Comparison of ENCODE assay signal across 10 cellular contexts in the genomic region with DNA sequence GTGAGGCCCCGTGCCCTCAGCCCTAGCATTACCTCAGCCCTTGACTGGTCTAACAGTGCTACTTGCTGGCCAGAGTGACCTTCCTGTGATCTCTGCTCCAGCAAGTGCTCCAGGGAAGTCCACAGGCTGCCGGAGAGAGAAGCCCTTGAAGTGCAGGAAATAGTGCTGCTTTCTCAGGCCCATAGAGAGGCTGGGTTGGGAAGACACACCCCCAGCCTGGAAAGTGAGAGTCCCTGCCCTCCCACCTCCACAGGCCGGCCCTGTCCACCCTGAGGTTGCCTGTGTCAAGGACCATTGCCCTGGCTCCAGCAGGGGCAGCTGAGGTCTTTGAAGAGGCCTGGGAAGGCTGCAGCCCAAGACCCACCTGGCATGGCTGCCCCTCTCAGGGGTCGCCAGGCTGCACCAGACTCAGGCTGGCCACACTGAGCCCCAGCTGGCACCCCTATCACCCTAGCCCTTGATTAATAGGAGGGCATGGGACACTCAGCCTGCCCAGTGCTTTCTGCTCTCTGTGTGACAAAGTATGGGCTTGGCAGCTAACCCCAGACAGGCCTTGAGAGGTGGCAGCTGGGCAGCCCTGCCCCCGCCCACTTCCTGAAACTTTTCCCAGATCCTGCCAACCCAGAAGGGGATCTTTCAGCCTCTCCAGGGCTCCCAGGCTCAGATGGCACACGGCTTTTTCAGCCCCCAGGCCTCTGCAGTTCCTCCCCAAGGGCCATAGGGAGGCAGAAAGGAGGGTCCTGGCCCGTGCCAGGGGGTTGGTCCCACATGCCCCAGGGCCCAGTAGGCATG. TPM values are rescaled to one million over a fixed set of nuclear protein-coding genes. Genes with fewer than 3 reads are reported as not detected.
A peak's percentile ranks its signal among the peaks of the same experiment; 100 is the strongest.
DNase-seq lines count a peak whose midpoint lies in the region; ATAC-seq lines count a peak whose summit lies in the region.
"Had no signal": no experiment of that assay in that cellular context is flagged by ENCODE, and none has a peak within 500 bp of the region (broad histone marks: within the 10 kb centered on the region; RNA-seq: fewer than 3 reads in every experiment).

No MANE protein-coding gene starts in this region.

- H3K4me3 ChIP-seq in skeletal muscle satellite cell (ENCODE audit: low read length) = no peak overlapping the region

- no peaks in the 10 kb centered on the region for H3K27me3 ChIP-seq in skeletal muscle satellite cell (ENCODE audit: control insufficient read depth, insufficient read depth, low read length)

- H3K27ac Mint-ChIP-seq in activated T-helper 17 cell treated with anti-CD3 and anti-CD28 coated beads, Interleukin-2, amount 50 U/mL, for 72 hours = peak overlapping the region; percentile 24
- H3K27ac Mint-ChIP-seq in immature natural killer cell = peak overlapping the region in 4 of 6 donors; percentile 57 to 80 (median 65)
- H3K27ac Mint-ChIP-seq in T-helper 2 cell treated with Interferon-gamma antibody and Interleukin-4, amounts not matched to agents 5 μg/mL and 100 μg/mL, for 36 hours = no peak overlapping the region

- no peaks in the 10 kb centered on the region for H3K9me3 Mint-ChIP-seq in activated T-helper 17 cell treated with anti-CD3 and anti-CD28 coated beads, Interleukin-2, amount 50 U/mL, for 72 hours
- H3K9me3 Mint-ChIP-seq in immature natural killer cell = no peaks in the 10 kb centered on the region
- no peaks in the 10 kb centered on the region for H3K9me3 Mint-ChIP-seq in T-helper 2 cell treated with Interferon-gamma antibody and Interleukin-4, amounts not matched to agents 5 μg/mL and 100 μg/mL, for 36 hours

- ATAC-seq in activated T-helper 17 cell treated with anti-CD3 and anti-CD28 coated beads, Interleukin-2, amount 50 U/mL, for 72 hours (replicated peaks) = no peak
- no peak for ATAC-seq in GM18909 (IDR thresholded peaks at IDR 0.05; ENCODE audit: poor library complexity, unreplicated experiment)

- H3K27me3 Mint-ChIP-seq in activated T-helper 17 cell treated with anti-CD3 and anti-CD28 coated beads, Interleukin-2, amount 50 U/mL, for 72 hours = no peaks in the 10 kb centered on the region
- peaks cover 0 to 4% (median 2%) of the 10 kb centered on the region in 3 donors for H3K27me3 Mint-ChIP-seq in immature natural killer cell (ENCODE audit: low read depth in 3 of 3)
- no peaks in the 10 kb centered on the region for H3K27me3 Mint-ChIP-seq in T-helper 2 cell treated with Interferon-gamma antibody and Interleukin-4, amounts not matched to agents 5 μg/mL and 100 μg/mL, for 36 hours (ENCODE audit: low read depth)

- H3K4me3 Mint-ChIP-seq in activated T-helper 17 cell treated with anti-CD3 and anti-CD28 coated beads, Interleukin-2, amount 50 U/mL, for 72 hours = no peak overlapping the region
- no peak overlapping the region for H3K4me3 Mint-ChIP-seq in immature natural killer cell
- no peak overlapping the region for H3K4me3 Mint-ChIP-seq in T-helper 2 cell treated with Interferon-gamma antibody and Interleukin-4, amounts not matched to agents 5 μg/mL and 100 μg/mL, for 36 hours

- H3K36me3 ChIP-seq in skeletal muscle satellite cell (ENCODE audit: insufficient read depth, low read length) = peaks cover 7% of the 10 kb centered on the region

- H3K4me2 ChIP-seq in skeletal muscle satellite cell (ENCODE audit: low read length) = no peak overlapping the region

- H3K9ac ChIP-seq in skeletal muscle satellite cell (ENCODE audit: low read depth, low read length) = peak overlapping the region; percentile 6

- H3K9me3 ChIP-seq in skeletal muscle satellite cell (replicated peaks; ENCODE audit: low read length) = no peaks in the 10 kb centered on the region

- peaks cover 22% of the 10 kb centered on the region for H3K4me1 ChIP-seq in skeletal muscle satellite cell (ENCODE audit: control insufficient read depth, insufficient read depth, low read length)

- DNase-seq in DMS53 treated with DMSO at 0.1 percent for 48 hours (lab: John Stamatoyannopoulos, UW; ENCODE audit: unreplicated experiment) (peak; percentile 23), immature natural killer cell (no peak), GF-D8 (lab: John Stamatoyannopoulos, UW) (no peak), 8988T (no peak)
- DNase-seq in T-helper 2 cell treated with Interferon-gamma antibody and Interleukin-4, amounts not matched to agents 5 μg/mL and 100 μg/mL, for 36 hours (ENCODE audit: low spot score) = no peak
- DNase-seq: activated CD4-positive, alpha-beta T cell treated with anti-CD3 and anti-CD28 coated beads, Interleukin-2, amount 50 U/mL, for 1 hour had no signal

- no peaks in the 10 kb centered on the region for H3K36me3 Mint-ChIP-seq in activated T-helper 17 cell treated with anti-CD3 and anti-CD28 coated beads, Interleukin-2, amount 50 U/mL, for 72 hours (ENCODE audit: low read depth)
- no peaks in the 10 kb centered on the region for H3K36me3 Mint-ChIP-seq in immature natural killer cell
- no peaks in the 10 kb centered on the region for H3K36me3 Mint-ChIP-seq in T-helper 2 cell treated with Interferon-gamma antibody and Interleukin-4, amounts not matched to agents 5 μg/mL and 100 μg/mL, for 36 hours (ENCODE audit: low read depth)

- peaks cover 8% of the 10 kb centered on the region for H3K4me1 Mint-ChIP-seq in activated T-helper 17 cell treated with anti-CD3 and anti-CD28 coated beads, Interleukin-2, amount 50 U/mL, for 72 hours
- H3K4me1 Mint-ChIP-seq in immature natural killer cell = peaks cover 60 to 71% of the 10 kb centered on the region in 2 donors
- peaks cover 3% of the 10 kb centered on the region for H3K4me1 Mint-ChIP-seq in T-helper 2 cell treated with Interferon-gamma antibody and Interleukin-4, amounts not matched to agents 5 μg/mL and 100 μg/mL, for 36 hours (ENCODE audit: low read depth)

RNA-seq across cellular contexts. Expression of a gene that starts 21.7 kb away (rescaled TPM):
- total RNA-seq in activated T-helper 17 cell treated with anti-CD3 and anti-CD28 coated beads, Interleukin-2, amount 50 U/mL, for 72 hours = 10 to 100 TPM; 20.6 to 42.1 TPM
- 100 to 1,000 TPM; 192 to 330 (median 205) TPM for polyA plus RNA-seq in immature natural killer cell
- total RNA-seq in skeletal muscle satellite cell (2012; rRNA removed) = 112 and 131 TPM in 2 replicates

RNA-seq across cellular contexts. Expression of a gene that starts 24.1 kb away (rescaled TPM):
- not detected for total RNA-seq in activated T-helper 17 cell treated with anti-CD3 and anti-CD28 coated beads, Interleukin-2, amount 50 U/mL, for 72 hours
- polyA plus RNA-seq in immature natural killer cell = not detected
- not detected in 2 replicates for total RNA-seq in skeletal muscle satellite cell (2012; rRNA removed)
- total RNA-seq: kidney epithelial cell had no signal

RNA-seq across cellular contexts. Expression of a gene that starts 28.3 kb away (rescaled TPM):
- total RNA-seq in activated T-helper 17 cell treated with anti-CD3 and anti-CD28 coated beads, Interleukin-2, amount 50 U/mL, for 72 hours = 1 to 10 TPM in 1 of 2 donors, under 1 TPM in 1; 0.21 to 1.4 TPM
- polyA plus RNA-seq in immature natural killer cell = not detected
- total RNA-seq in skeletal muscle satellite cell (2012; rRNA removed) = not detected in 2 replicates

RNA-seq across cellular contexts. Expression of a gene that starts 43.0 kb away (rescaled TPM):
- under 1 TPM; 0.52 to 0.74 TPM for total RNA-seq in activated T-helper 17 cell treated with anti-CD3 and anti-CD28 coated beads, Interleukin-2, amount 50 U/mL, for 72 hours
- under 1 TPM in 2 of 3 donors, not detected in 1; 0.64 to 0.71 TPM for polyA plus RNA-seq in immature natural killer cell
- total RNA-seq in skeletal muscle satellite cell (2012; rRNA removed) = 5.1 and 5.9 TPM in 2 replicates
